In genomic region chr6:7166410-7167293, GRCh38 we compare ENCODE assay signal across 1 cellular context.
TF ChIP-seq lines count a peak whose summit lies in the region.

No MANE protein-coding gene starts in this region.

TF ChIP-seq in K562, 482 proteins besides CTCF, POLR2A, EP300 and RAD21 (continued from another document and continues in another):
- TF ChIP-seq MTA3 (IDR thresholded peaks at IDR 0.05; ENCODE audit: borderline replicate concordance): peak; percentile 80; the same call in 1 of the 2 replicates
- no peak for TF ChIP-seq THAP7 (CRISPR knock-in tag; IDR thresholded peaks at IDR 0.05)
- TF ChIP-seq, protein P1, sequence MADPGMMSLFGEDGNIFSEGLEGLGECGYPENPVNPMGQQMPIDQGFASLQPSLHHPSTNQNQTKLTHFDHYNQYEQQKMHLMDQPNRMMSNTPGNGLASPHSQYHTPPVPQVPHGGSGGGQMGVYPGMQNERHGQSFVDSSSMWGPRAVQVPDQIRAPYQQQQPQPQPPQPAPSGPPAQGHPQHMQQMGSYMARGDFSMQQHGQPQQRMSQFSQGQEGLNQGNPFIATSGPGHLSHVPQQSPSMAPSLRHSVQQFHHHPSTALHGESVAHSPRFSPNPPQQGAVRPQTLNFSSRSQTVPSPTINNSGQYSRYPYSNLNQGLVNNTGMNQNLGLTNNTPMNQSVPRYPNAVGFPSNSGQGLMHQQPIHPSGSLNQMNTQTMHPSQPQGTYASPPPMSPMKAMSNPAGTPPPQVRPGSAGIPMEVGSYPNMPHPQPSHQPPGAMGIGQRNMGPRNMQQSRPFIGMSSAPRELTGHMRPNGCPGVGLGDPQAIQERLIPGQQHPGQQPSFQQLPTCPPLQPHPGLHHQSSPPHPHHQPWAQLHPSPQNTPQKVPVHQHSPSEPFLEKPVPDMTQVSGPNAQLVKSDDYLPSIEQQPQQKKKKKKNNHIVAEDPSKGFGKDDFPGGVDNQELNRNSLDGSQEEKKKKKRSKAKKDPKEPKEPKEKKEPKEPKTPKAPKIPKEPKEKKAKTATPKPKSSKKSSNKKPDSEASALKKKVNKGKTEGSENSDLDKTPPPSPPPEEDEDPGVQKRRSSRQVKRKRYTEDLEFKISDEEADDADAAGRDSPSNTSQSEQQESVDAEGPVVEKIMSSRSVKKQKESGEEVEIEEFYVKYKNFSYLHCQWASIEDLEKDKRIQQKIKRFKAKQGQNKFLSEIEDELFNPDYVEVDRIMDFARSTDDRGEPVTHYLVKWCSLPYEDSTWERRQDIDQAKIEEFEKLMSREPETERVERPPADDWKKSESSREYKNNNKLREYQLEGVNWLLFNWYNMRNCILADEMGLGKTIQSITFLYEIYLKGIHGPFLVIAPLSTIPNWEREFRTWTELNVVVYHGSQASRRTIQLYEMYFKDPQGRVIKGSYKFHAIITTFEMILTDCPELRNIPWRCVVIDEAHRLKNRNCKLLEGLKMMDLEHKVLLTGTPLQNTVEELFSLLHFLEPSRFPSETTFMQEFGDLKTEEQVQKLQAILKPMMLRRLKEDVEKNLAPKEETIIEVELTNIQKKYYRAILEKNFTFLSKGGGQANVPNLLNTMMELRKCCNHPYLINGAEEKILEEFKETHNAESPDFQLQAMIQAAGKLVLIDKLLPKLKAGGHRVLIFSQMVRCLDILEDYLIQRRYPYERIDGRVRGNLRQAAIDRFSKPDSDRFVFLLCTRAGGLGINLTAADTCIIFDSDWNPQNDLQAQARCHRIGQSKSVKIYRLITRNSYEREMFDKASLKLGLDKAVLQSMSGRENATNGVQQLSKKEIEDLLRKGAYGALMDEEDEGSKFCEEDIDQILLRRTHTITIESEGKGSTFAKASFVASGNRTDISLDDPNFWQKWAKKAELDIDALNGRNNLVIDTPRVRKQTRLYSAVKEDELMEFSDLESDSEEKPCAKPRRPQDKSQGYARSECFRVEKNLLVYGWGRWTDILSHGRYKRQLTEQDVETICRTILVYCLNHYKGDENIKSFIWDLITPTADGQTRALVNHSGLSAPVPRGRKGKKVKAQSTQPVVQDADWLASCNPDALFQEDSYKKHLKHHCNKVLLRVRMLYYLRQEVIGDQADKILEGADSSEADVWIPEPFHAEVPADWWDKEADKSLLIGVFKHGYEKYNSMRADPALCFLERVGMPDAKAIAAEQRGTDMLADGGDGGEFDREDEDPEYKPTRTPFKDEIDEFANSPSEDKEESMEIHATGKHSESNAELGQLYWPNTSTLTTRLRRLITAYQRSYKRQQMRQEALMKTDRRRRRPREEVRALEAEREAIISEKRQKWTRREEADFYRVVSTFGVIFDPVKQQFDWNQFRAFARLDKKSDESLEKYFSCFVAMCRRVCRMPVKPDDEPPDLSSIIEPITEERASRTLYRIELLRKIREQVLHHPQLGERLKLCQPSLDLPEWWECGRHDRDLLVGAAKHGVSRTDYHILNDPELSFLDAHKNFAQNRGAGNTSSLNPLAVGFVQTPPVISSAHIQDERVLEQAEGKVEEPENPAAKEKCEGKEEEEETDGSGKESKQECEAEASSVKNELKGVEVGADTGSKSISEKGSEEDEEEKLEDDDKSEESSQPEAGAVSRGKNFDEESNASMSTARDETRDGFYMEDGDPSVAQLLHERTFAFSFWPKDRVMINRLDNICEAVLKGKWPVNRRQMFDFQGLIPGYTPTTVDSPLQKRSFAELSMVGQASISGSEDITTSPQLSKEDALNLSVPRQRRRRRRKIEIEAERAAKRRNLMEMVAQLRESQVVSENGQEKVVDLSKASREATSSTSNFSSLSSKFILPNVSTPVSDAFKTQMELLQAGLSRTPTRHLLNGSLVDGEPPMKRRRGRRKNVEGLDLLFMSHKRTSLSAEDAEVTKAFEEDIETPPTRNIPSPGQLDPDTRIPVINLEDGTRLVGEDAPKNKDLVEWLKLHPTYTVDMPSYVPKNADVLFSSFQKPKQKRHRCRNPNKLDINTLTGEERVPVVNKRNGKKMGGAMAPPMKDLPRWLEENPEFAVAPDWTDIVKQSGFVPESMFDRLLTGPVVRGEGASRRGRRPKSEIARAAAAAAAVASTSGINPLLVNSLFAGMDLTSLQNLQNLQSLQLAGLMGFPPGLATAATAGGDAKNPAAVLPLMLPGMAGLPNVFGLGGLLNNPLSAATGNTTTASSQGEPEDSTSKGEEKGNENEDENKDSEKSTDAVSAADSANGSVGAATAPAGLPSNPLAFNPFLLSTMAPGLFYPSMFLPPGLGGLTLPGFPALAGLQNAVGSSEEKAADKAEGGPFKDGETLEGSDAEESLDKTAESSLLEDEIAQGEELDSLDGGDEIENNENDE (IDR thresholded peaks at IDR 0.05; ENCODE audit: low read depth, low read length): no peak
- 0 out of 2 replicates have a peak, but pooled peaks have one; percentile 54 for TF ChIP-seq GATAD2A (IDR thresholded peaks at IDR 0.05)
- peak; percentile 87 for TF ChIP-seq BCL6 (CRISPR knock-in tag; IDR thresholded peaks at IDR 0.05)
- TF ChIP-seq TEAD2 (tag; IDR thresholded peaks at IDR 0.05): peak; percentile 66; the same call in 1 of the 2 replicates
- TF ChIP-seq IRF2 (CRISPR knock-in tag; IDR thresholded peaks at IDR 0.05): no peak
- TF ChIP-seq ZEB2 (IDR thresholded peaks at IDR 0.05): peak; percentile 75; the same call in 1 of the 2 replicates
- no peak for TF ChIP-seq FIP1L1 (IDR thresholded peaks at IDR 0.05; ENCODE audit: low read depth, low read length, poor library complexity, severe bottlenecking)
- TF ChIP-seq FOSL1 (tag; conservative IDR thresholded peaks at IDR 0.05): peak; percentile 92
- peak in 1 of 3 experiments; percentile 67; a peak in 1 of 6 replicates for TF ChIP-seq ZBTB11 (CRISPR knock-in tag; IDR thresholded peaks at IDR 0.05)
- TF ChIP-seq ZNF354B (CRISPR knock-in tag; IDR thresholded peaks at IDR 0.05): no peak; the same call in 1 of the 2 replicates
- no peak for TF ChIP-seq ARID2 (IDR thresholded peaks at IDR 0.05)
- TF ChIP-seq TEAD1 (CRISPR knock-in tag; IDR thresholded peaks at IDR 0.05): peak; percentile 67 to 86; a peak in 3 of 4 replicates
- no peak for TF ChIP-seq NR4A1 (CRISPR knock-in tag; IDR thresholded peaks at IDR 0.05)
- peak; percentile 96 for TF ChIP-seq NR4A1 (tag; IDR thresholded peaks at IDR 0.05)
- no peak for TF ChIP-seq NELFE (IDR thresholded peaks at IDR 0.05; ENCODE audit: insufficient read depth, insufficient read length)
- 0 out of 2 replicates have a peak, but pooled peaks have one; percentile 7 for TF ChIP-seq THAP12 (CRISPR knock-in tag; IDR thresholded peaks at IDR 0.05)
- TF ChIP-seq EGR1 (conservative IDR thresholded peaks at IDR 0.05): no peak
- no peak for TF ChIP-seq HEY1 (CRISPR knock-in tag; IDR thresholded peaks at IDR 0.05; ENCODE audit: borderline replicate concordance)
- TF ChIP-seq NCOR1 (IDR thresholded peaks at IDR 0.05): peak; percentile 54
- TF ChIP-seq RUNX1 (IDR thresholded peaks at IDR 0.05; ENCODE audit: low read depth): no peak
- no peak for TF ChIP-seq ZBTB8A (IDR thresholded peaks at IDR 0.05; ENCODE audit: partially characterized antibody)
- TF ChIP-seq ZNF280B (CRISPR knock-in tag; IDR thresholded peaks at IDR 0.05): no peak
- TF ChIP-seq, protein P2, sequence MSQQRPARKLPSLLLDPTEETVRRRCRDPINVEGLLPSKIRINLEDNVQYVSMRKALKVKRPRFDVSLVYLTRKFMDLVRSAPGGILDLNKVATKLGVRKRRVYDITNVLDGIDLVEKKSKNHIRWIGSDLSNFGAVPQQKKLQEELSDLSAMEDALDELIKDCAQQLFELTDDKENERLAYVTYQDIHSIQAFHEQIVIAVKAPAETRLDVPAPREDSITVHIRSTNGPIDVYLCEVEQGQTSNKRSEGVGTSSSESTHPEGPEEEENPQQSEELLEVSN (IDR thresholded peaks at IDR 0.05; ENCODE audit: borderline replicate concordance in 1 of 2, extremely low read depth in 1 of 2, insufficient read depth in 1 of 2, insufficient read length in 1 of 2, low read depth in 1 of 2, low read length in 1 of 2, poor library complexity in 1 of 2, severe bottlenecking in 1 of 2): peak in 1 of 2 experiments; percentile 4
- peak; percentile 35 for TF ChIP-seq USF1 (CRISPR knock-in tag; IDR thresholded peaks at IDR 0.05)
- peak; percentile 40; the same call in 1 of the 2 replicates for TF ChIP-seq STAT5A (IDR thresholded peaks at IDR 0.05; ENCODE audit: borderline replicate concordance, low read length)
- 0 out of 2 replicates have a peak, but pooled peaks have one; percentile 19 for TF ChIP-seq LARP7 (IDR thresholded peaks at IDR 0.05)
- peak; percentile 86 for TF ChIP-seq ELF2 (CRISPR knock-in tag; IDR thresholded peaks at IDR 0.05)
- no peak for TF ChIP-seq ZNF764 (CRISPR knock-in tag; IDR thresholded peaks at IDR 0.05; ENCODE audit: low read depth)
- TF ChIP-seq ZNF511 (CRISPR knock-in tag; IDR thresholded peaks at IDR 0.05): no peak
- TF ChIP-seq PBX2 (CRISPR knock-in tag; IDR thresholded peaks at IDR 0.05; ENCODE audit: low read depth): no peak
- no peak for TF ChIP-seq PBX2 (tag; conservative IDR thresholded peaks at IDR 0.05; ENCODE audit: low read depth)
